33 cellular contexts compared by ENCODE assay signal in the genomic region with DNA sequence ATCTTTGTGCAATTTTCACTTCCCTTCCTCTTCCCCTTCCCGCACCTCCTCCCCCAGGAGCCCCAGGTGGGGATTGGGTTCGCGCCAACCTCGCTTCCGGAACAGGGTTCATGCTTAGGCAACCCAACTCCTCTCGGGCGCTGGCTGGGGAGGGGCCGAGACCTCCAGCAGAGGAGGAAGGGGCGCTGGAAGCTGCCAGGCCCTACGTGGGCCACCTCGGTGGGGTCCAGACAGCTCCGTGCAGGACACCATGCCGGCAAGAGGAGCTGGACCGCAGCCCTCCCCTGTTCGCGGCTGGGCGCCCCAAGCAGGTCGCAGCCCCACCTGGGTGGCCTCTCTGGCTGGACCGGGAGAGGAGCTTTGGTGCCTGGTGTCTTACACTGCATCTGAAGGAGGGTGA.
"Had no signal": no experiment of that assay in that cellular context is flagged by ENCODE, and none has a peak within 500 bp of the region (broad histone marks: within the 10 kb centered on the region; RNA-seq: fewer than 3 reads in every experiment).

No MANE protein-coding gene starts in this region.

- ATAC-seq: activated T-cell treated with anti-CD3 and anti-CD28 coated beads, Interleukin-2, amount 50 U/mL, for 72 hours; activated T-helper 17 cell treated with anti-CD3 and anti-CD28 coated beads, Interleukin-2, amount 50 U/mL, for 72 hours; K562 had no signal

- H3K36me3 ChIP-seq: brain microvascular endothelial cell, WERI-Rb-1 had no signal

- H3K27ac ChIP-seq: brain microvascular endothelial cell, PC-9, WERI-Rb-1 had no signal

- DNase-seq: activated CD4-positive, alpha-beta memory T cell treated with anti-CD3 and anti-CD28 coated beads, Interleukin-2, amount 10 ng/mL, durations not matched to agents 7 days and 5 days; activated CD4-positive, alpha-beta T cell treated with anti-CD3 and anti-CD28 coated beads for 1 hour; activated CD4-positive, alpha-beta T cell treated with anti-CD3 and anti-CD28 coated beads for 48 hours; activated CD4-positive, CD25-positive, alpha-beta regulatory T cell; activated effector memory CD4-positive, alpha-beta T cell treated with anti-CD3 and anti-CD28 coated beads, Interleukin-2, amount 50 U/mL, for 16 hours; activated naive CD4-positive, alpha-beta T cell; activated naive CD4-positive, alpha-beta T cell treated with anti-CD3 and anti-CD28 coated beads, Interleukin-2, amount 50 U/mL, for 16 hours; activated naive CD8-positive, alpha-beta T cell treated with anti-CD3 and anti-CD28 coated beads for 36 hours; activated T-cell treated with anti-CD3 and anti-CD28 coated beads, Interleukin-2, amount 50 U/mL, for 1 hour; activated T-cell treated with anti-CD3 and anti-CD28 coated beads, Interleukin-2, amount 50 U/mL, for 72 hours; amniotic stem cell; aorta; brain microvascular endothelial cell; NCI-H1092 treated with DMSO at 0.1 percent for 48 hours; NCI-H1417; NCI-H146; NCI-H187; NCI-H2029 treated with DMSO at 0.1 percent for 48 hours; NCI-H2107; NCI-H2171; NCI-H510A; NCI-H526; NCI-H748 treated with DMSO at 0.1 percent for 48 hours; NK-92 treated with Interleukin-12 subunit alpha and Interleukin-12 subunit beta, amount 100 ng/mL, for 24 hours; PC-9; Right ventricle myocardium superior; SW 1271; T-helper 1 cell; T-helper 2 cell; T-helper 9 cell; WERI-Rb-1 had no signal

- H3K27me3 ChIP-seq: brain microvascular endothelial cell had no signal

- H3K4me3 ChIP-seq: K562, PC-9 had no signal
